ENCODE assay signal across 8 cellular contexts in genomic region chr11:18527512-18527911, GRCh38. TPM values are rescaled to one million over a fixed set of nuclear protein-coding genes. Genes with fewer than 3 reads are reported as not detected.
A peak's percentile ranks its signal among the peaks of the same experiment; 100 is the strongest.
DNase-seq lines count a peak whose midpoint lies in the region; ATAC-seq, FAIRE-seq and TF ChIP-seq lines count a peak whose summit lies in the region.

No MANE protein-coding gene starts in this region.

- 0 out of 2 replicates have a peak overlapping the region, but pooled peaks have one; percentile 10 for H3K27ac Mint-ChIP-seq in GM23338

- H3K27ac ChIP-seq in A549 (peak overlapping the region; percentile 92 to 96), GM23338 (ENCODE audit: low read depth) (peak overlapping the region; percentile 93), esophagus muscularis mucosa (replicated peaks in 1 of 4) (peak overlapping the region; percentile 88 to 96 (median 93)), neutrophil (peak overlapping the region; percentile 99)

- TF ChIP-seq CTCF in A549 (IDR thresholded peaks at IDR 0.05) (no peak), GM23338 (conservative IDR thresholded peaks at IDR 0.05; ENCODE audit: low read depth in 2 of 2) (no peak), esophagus muscularis mucosa (IDR thresholded peaks at IDR 0.05) (no peak), neutrophil (IDR thresholded peaks at IDR 0.05) (no peak)

- ATAC-seq in A549: peak in 1 of 2 experiments; percentile 3; a peak in 3 of 6 replicates
- ATAC-seq in GM23338: no peak
- peak; percentile 8 for ATAC-seq in SK-N-SH treated with all-trans-retinoic acid at 6 μM for 48 hours
- ATAC-seq in HG02852 (IDR thresholded peaks at IDR 0.05; ENCODE audit: unreplicated experiment): no peak

- CTCF ChIA-PET in A549 (lab: Yijun Ruan, JAX): interaction anchor here (1.0 to 2.1 kb wide), 5 partner anchors 8 to 272 kb away, joined by 3 to 7 read pairs (median 3); no protein-coding TSS in a partner anchor

- H3K9me3 Mint-ChIP-seq in GM23338: no peaks in the 10 kb centered on the region

- H3K9me3 ChIP-seq in A549: no peaks in the 10 kb centered on the region
- no peaks in the 10 kb centered on the region for H3K9me3 ChIP-seq in esophagus muscularis mucosa
- H3K9me3 ChIP-seq in neutrophil: no peaks in the 10 kb centered on the region

- H3K4me2 ChIP-seq in A549: peak overlapping the region; percentile 88
- peak overlapping the region; percentile 91 for H3K4me2 ChIP-seq in GM23338

- no peaks in the 10 kb centered on the region; the same call in 1 of the 2 replicates for H4K20me1 ChIP-seq in GM23338 (replicated peaks; ENCODE audit: insufficient read depth)

- H3K9me2 ChIP-seq in GM23338 (ENCODE audit: insufficient read depth): no peaks in the 10 kb centered on the region

- TF ChIP-seq RAD21 in A549 (conservative IDR thresholded peaks at IDR 0.05 in 1 of 2, IDR thresholded peaks at IDR 0.05 in 1 of 2): no peak

- no peak for TF ChIP-seq POLR2A in A549 (IDR thresholded peaks at IDR 0.05; ENCODE audit: low read length)
- TF ChIP-seq POLR2A in esophagus muscularis mucosa (IDR thresholded peaks at IDR 0.05; ENCODE audit: low read depth): no peak
- no peak for TF ChIP-seq POLR2A in GM12891 (IDR thresholded peaks at IDR 0.05; ENCODE audit: low read depth, low read length)

- no peaks in the 10 kb centered on the region for H3F3A ChIP-seq in GM23338 (replicated peaks; ENCODE audit: low read depth)

- no peaks in the 10 kb centered on the region for H3K36me3 Mint-ChIP-seq in GM23338 (ENCODE audit: low read depth)

- H3K27me3 Mint-ChIP-seq in GM23338 (ENCODE audit: insufficient read depth, low read depth, poor library complexity): peaks cover 6% of the 10 kb centered on the region

- H2AFZ ChIP-seq in GM23338: peak overlapping the region; percentile 64; the same call in 1 of the 2 replicates

- no peak for TF ChIP-seq EP300 in A549 (IDR thresholded peaks at IDR 0.05)
- no peak for TF ChIP-seq EP300 in esophagus muscularis mucosa (IDR thresholded peaks at IDR 0.05)

- 10% methylated on average over 5 of the region's 5 CpGs for WGBS in A549 (ENCODE audit: missing lambda C conversion rate)
- WGBS in esophagus muscularis mucosa: 41% methylated on average over 5 of the region's 5 CpGs

- H3K4me1 ChIP-seq in A549 (peaks cover 49% of the 10 kb centered on the region), GM23338 (ENCODE audit: insufficient read depth) (peaks cover 9% of the 10 kb centered on the region; the same call in 1 of the 2 replicates), esophagus muscularis mucosa (peaks cover 16 to 45% (median 33%) of the 10 kb centered on the region in 4 donors), neutrophil (ENCODE audit: control insufficient read depth in 1 of 2, insufficient read depth in 1 of 2, low read depth in 1 of 2, low read length in 1 of 2) (peaks cover 17 to 23% of the 10 kb centered on the region in 2 experiments)

- peak overlapping the region; percentile 81 for H3K4me3 ChIP-seq in A549
- peak overlapping the region; percentile 89 for H3K4me3 ChIP-seq in GM23338
- H3K4me3 ChIP-seq in esophagus muscularis mucosa: peak overlapping the region; percentile 80 to 98 (median 97)
- peak overlapping the region; percentile 81 to 92 for H3K4me3 ChIP-seq in neutrophil (ENCODE audit: low read depth in 1 of 2, low read length in 1 of 2)

- DNase-seq in A549 (ENCODE audit: low read depth in 1 of 2, low spot score in 1 of 2) (peak; percentile 36 to 44), GM23338 (ENCODE audit: low spot score) (no peak), esophagus muscularis mucosa (ENCODE audit: extremely low spot score) (no peak), NCI-H2171 (lab: John Stamatoyannopoulos, UW) (no peak), GM12891 (ENCODE audit: insufficient read length, low spot score) (no peak)

- 0 out of 3 replicates have a peak, but pooled peaks cover 2% of the 10 kb centered on the region for H3K4me1 Mint-ChIP-seq in GM23338

- intact Hi-C loops in esophagus muscularis mucosa (cut with DNase I): loop anchor here (5.0 kb wide), 2 partner anchors 130 to 205 kb away; partner anchors contain the start of genes GTF2H1 and HPS5

- H3K4me3 Mint-ChIP-seq in GM23338: peak overlapping the region; percentile 99

- FAIRE-seq in A549 (lab: Jason Lieb, UNC) (no peak), GM12891 (lab: Jason Lieb, UNC) (no peak)

- peaks cover 36% of the 10 kb centered on the region for H3K79me2 ChIP-seq in GM23338 (replicated peaks; ENCODE audit: insufficient read depth)

- no peaks in the 10 kb centered on the region for H3K27me3 ChIP-seq in GM23338 (ENCODE audit: insufficient read depth)
- no peaks in the 10 kb centered on the region for H3K27me3 ChIP-seq in esophagus muscularis mucosa
- no peaks in the 10 kb centered on the region for H3K27me3 ChIP-seq in neutrophil

- POLR2A ChIA-PET in A549 (lab: Yijun Ruan, JAX): interaction anchor here (0.7 to 1.9 kb wide), 10 partner anchors 8 to 194 kb away, joined by 3 to 14 read pairs (median 4); partner anchors contain the start of genes LDHA and SPTY2D1

- H3K36me3 ChIP-seq in GM23338 (ENCODE audit: insufficient read depth) (no peaks in the 10 kb centered on the region), esophagus muscularis mucosa (peaks cover 6 to 31% (median 9%) of the 10 kb centered on the region in 4 donors), neutrophil (peaks cover 20% of the 10 kb centered on the region)

TF ChIP-seq in A549, 52 proteins besides CTCF, POLR2A, EP300 and RAD21:
- TF ChIP-seq CEBPB (IDR thresholded peaks at IDR 0.05): peak in 1 of 2 experiments; percentile 18; a peak in 1 of 4 replicates
- no peak for TF ChIP-seq FOSL2 (IDR thresholded peaks at IDR 0.05)
- peak; percentile 70 for TF ChIP-seq FOSL2 (CRISPR knock-in tag; IDR thresholded peaks at IDR 0.05)
- no peak for TF ChIP-seq EHMT2 (IDR thresholded peaks at IDR 0.05; ENCODE audit: low read depth)

TF ChIP-seq in GM23338, 12 proteins besides CTCF, POLR2A, EP300 and RAD21:
- no peak for TF ChIP-seq ZNF331 (CRISPR knock-in tag; IDR thresholded peaks at IDR 0.05; ENCODE audit: low read depth)

TF ChIP-seq in SK-N-SH treated with all-trans-retinoic acid at 6 μM for 48 hours, 23 proteins besides CTCF, POLR2A, EP300 and RAD21 (continues in another document):
- TF ChIP-seq ARNTL (CRISPR knock-in tag; IDR thresholded peaks at IDR 0.05; ENCODE audit: borderline replicate concordance, low read depth) (no peak), TOX (CRISPR knock-in tag; IDR thresholded peaks at IDR 0.05; ENCODE audit: borderline replicate concordance) (no peak), ZNF8 (CRISPR knock-in tag; IDR thresholded peaks at IDR 0.05) (no peak), PATZ1 (CRISPR knock-in tag; IDR thresholded peaks at IDR 0.05; ENCODE audit: borderline replicate concordance) (no peak)

TF ChIP-seq in GM12891, 5 proteins besides CTCF, POLR2A, EP300 and RAD21:
- TF ChIP-seq SPI1 (IDR thresholded peaks at IDR 0.05; ENCODE audit: low read depth, low read length): no peak
- no peak for TF ChIP-seq POLR2AphosphoS5 (IDR thresholded peaks at IDR 0.05; ENCODE audit: low read depth, low read length)
- TF ChIP-seq TAF1 (IDR thresholded peaks at IDR 0.05; ENCODE audit: low read depth, low read length): no peak

RNA-seq across cellular contexts. Expression of gene TSG101, which starts 0.8 kb away (rescaled TPM):
- polyA plus RNA-seq in A549 (2011; rRNA removed): 161 and 233 TPM in 2 replicates
- 117 and 153 TPM in 2 replicates for polyA plus RNA-seq in A549 (2012; cell fraction: cytosol; rRNA removed)
- 71.5 and 111 TPM in 2 replicates for polyA plus RNA-seq in A549 (2012; cell fraction: nucleus; rRNA removed)
- polyA plus RNA-seq in A549 (2017; fragmentation: RNase III; extraction: RNeasy Plus Mini Kit Qiagen cat#74134 plus additional on column Dnase treatment): 111 to 116 TPM (median 112 TPM) in 3 replicates
- 145 and 183 TPM in 2 replicates for polyA minus RNA-seq in A549 (2011; rRNA and poly(A)+ RNA removed)
- total RNA-seq in GM23338 (2014; rRNA removed; shearing (Covaris generic)): 74.9 and 102 TPM in 2 replicates
- 53.7 and 59.4 TPM in 2 replicates for polyA plus RNA-seq in GM23338 (2016; fragmentation: Nextera tagmentation; extraction: Ambion mirVana)
- 10 to 100 TPM; 60.1 to 93.2 (median 80.5) TPM for total RNA-seq in esophagus muscularis mucosa
- 35.6 TPM for polyA plus RNA-seq in GM12891 (2012; ENCODE audit: low read depth, missing spikeins)

Comparison
In these comparisons a context has a peak if more than half of its experiments do, and no peak if none do; other contexts are left out.
1. DNase-seq: peak in A549 (2 of 2); none in GM23338 (single experiment), esophagus muscularis mucosa (single experiment), NCI-H2171 (single experiment) and GM12891 (single experiment).
2. Peak in every context shown above with its lines, with median percentiles within 50 percentile points of each other: H3K27ac ChIP-seq and H3K4me3 ChIP-seq.